ENCODE assay signal across 8 cellular contexts in genomic region chr1:56578664-56578962, GRCh38. TPM values are rescaled to one million over a fixed set of nuclear protein-coding genes. Genes with fewer than 3 reads are reported as not detected.
DNase-seq lines count a peak whose midpoint lies in the region; ATAC-seq and TF ChIP-seq lines count a peak whose summit lies in the region.

No MANE protein-coding gene starts in this region.

- no peak for TF ChIP-seq RAD21 in neural cell (conservative IDR thresholded peaks at IDR 0.05)

- no peak for TF ChIP-seq CTCF in GM12875 (IDR thresholded peaks at IDR 0.05; ENCODE audit: borderline replicate concordance, insufficient read depth, low read depth, low read length)
- no peak for TF ChIP-seq CTCF in OCI-LY7 (conservative IDR thresholded peaks at IDR 0.05; ENCODE audit: low read length)
- TF ChIP-seq CTCF in neural cell (IDR thresholded peaks at IDR 0.05; ENCODE audit: poor library complexity, severe bottlenecking), result no peak

- peak overlapping the region; percentile 73 for H3K4me2 ChIP-seq in OCI-LY7 (ENCODE audit: low read length)
- peak overlapping the region; percentile 56 for H3K4me2 ChIP-seq in neural cell (ENCODE audit: low read length)

- no peaks in the 10 kb centered on the region for H3K36me3 ChIP-seq in OCI-LY7 (ENCODE audit: insufficient read depth, low read length)
- no peaks in the 10 kb centered on the region for H3K36me3 ChIP-seq in esophagus (ENCODE audit: control insufficient read depth in 2 of 2, insufficient read depth in 2 of 2, low read length in 1 of 2)
- H3K36me3 ChIP-seq in neural cell (ENCODE audit: insufficient read depth, low read length), result no peaks in the 10 kb centered on the region

- H3K27me3 ChIP-seq in esophagus (ENCODE audit: control insufficient read depth in 1 of 2, insufficient read depth in 2 of 2, low read length in 2 of 2), result no peaks in the 10 kb centered on the region
- no peaks in the 10 kb centered on the region for H3K27me3 ChIP-seq in neural cell (ENCODE audit: insufficient read depth, low read depth, low read length)

- H3K4me3 ChIP-seq in GM12875 (ENCODE audit: low read depth, low read length) (peak overlapping the region; percentile 17), OCI-LY7 (ENCODE audit: low read depth, low read length, poor library complexity, severe bottlenecking) (peak overlapping the region; percentile 83), esophagus (ENCODE audit: low read depth in 1 of 2, low read length in 2 of 2) (peak overlapping the region; percentile 67 to 78), neural cell (ENCODE audit: low read length) (peak overlapping the region; percentile 87)

- no peak for TF ChIP-seq EP300 in neural cell (conservative IDR thresholded peaks at IDR 0.05; ENCODE audit: poor library complexity, severe bottlenecking)

- BruUV-seq in OCI-LY7 (replicated peaks; lab: Mats Ljungman, UMichigan), result no TSS peak

- intact Hi-C loops in OCI-LY7 (cut with micrococcal nuclease; ENCODE audit: unreplicated experiment), result loop anchor here (2.0 kb wide), 1 partner anchor 106 kb away; no protein-coding TSS in a partner anchor

- no peaks in the 10 kb centered on the region for H3K79me2 ChIP-seq in OCI-LY7 (ENCODE audit: insufficient read depth, low read depth, low read length)
- peaks cover 39% of the 10 kb centered on the region for H3K79me2 ChIP-seq in neural cell (replicated peaks; ENCODE audit: insufficient read depth, low read length)

- ATAC-seq in GM18907 (IDR thresholded peaks at IDR 0.05; ENCODE audit: unreplicated experiment), result no peak

- H3K9ac ChIP-seq in neural cell (ENCODE audit: low read length), result peak overlapping the region; percentile 56

- no peaks in the 10 kb centered on the region for H3F3A ChIP-seq in neural cell (ENCODE audit: insufficient read depth, low read length, poor library complexity, severe bottlenecking)

- WGBS in esophagus, 2 donors, result 1% methylated on average over 33 of the region's 33 CpGs

- H2AFZ ChIP-seq in OCI-LY7 (ENCODE audit: low read length) (peak overlapping the region; percentile 70), neural cell (ENCODE audit: low read depth, low read length) (no peak overlapping the region)

- DNase-seq in OCI-LY7 (ENCODE audit: low spot score) (no peak), middle frontal gyrus (ENCODE audit: extremely low spot score, low spot score) (no peak), NCI-H2029 (lab: John Stamatoyannopoulos, UW) (no peak), DMS 273 (lab: John Stamatoyannopoulos, UW; ENCODE audit: unreplicated experiment) (no peak)

- peak overlapping the region; percentile 22 for H3K27ac ChIP-seq in OCI-LY7 (ENCODE audit: low read depth, low read length, poor library complexity, severe bottlenecking)
- H3K27ac ChIP-seq in esophagus (ENCODE audit: low read depth in 2 of 2, low read length in 1 of 2), result peak overlapping the region; percentile 78 to 92
- H3K27ac ChIP-seq in neural cell (ENCODE audit: low read length), result no peak overlapping the region

- H3K9me3 ChIP-seq in OCI-LY7 (ENCODE audit: low read length), result no peaks in the 10 kb centered on the region
- no peaks in the 10 kb centered on the region for H3K9me3 ChIP-seq in esophagus (ENCODE audit: control insufficient read depth in 2 of 2, insufficient read depth in 1 of 2, low read depth in 1 of 2, low read length in 1 of 2)
- no peaks in the 10 kb centered on the region for H3K9me3 ChIP-seq in neural cell (ENCODE audit: low read length)

- CTCF ChIA-PET in OCI-LY7 (lab: Charles Lee; ENCODE audit: unreplicated experiment), result no interaction called here

- H3K4me1 ChIP-seq in OCI-LY7 (ENCODE audit: insufficient read depth, low read length, poor library complexity, severe bottlenecking) (peaks cover 53% of the 10 kb centered on the region), esophagus (ENCODE audit: control insufficient read depth in 2 of 2, insufficient read depth in 2 of 2, low read length in 1 of 2) (no peaks in the 10 kb centered on the region)

- POLR2A ChIA-PET in OCI-LY7 (lab: Charles Lee), result interaction anchor here (0.7 to 1.3 kb wide), 2 partner anchors 17 to 142 kb away, joined by 3 read pairs; no protein-coding TSS in a partner anchor

- H3K9me2 ChIP-seq in OCI-LY7 (ENCODE audit: insufficient read depth, low read length), result no peaks in the 10 kb centered on the region
- no peaks in the 10 kb centered on the region for H3K9me2 ChIP-seq in neural cell (ENCODE audit: insufficient read depth, low read length)

- H4K20me1 ChIP-seq in OCI-LY7 (ENCODE audit: insufficient read depth, low read length) (no peaks in the 10 kb centered on the region), neural cell (ENCODE audit: insufficient read depth) (no peaks in the 10 kb centered on the region)

TF ChIP-seq in neural cell, 6 proteins besides CTCF, POLR2A, EP300 and RAD21:
- TF ChIP-seq MXI1 (conservative IDR thresholded peaks at IDR 0.05; ENCODE audit: poor library complexity, severe bottlenecking) (peak; percentile 27), SMC3 (conservative IDR thresholded peaks at IDR 0.05; ENCODE audit: poor library complexity) (no peak)

RNA-seq across cellular contexts. Expression of gene PLPP3, which starts 0.8 kb away (rescaled TPM):
- 0.92 and 1.4 TPM in 2 replicates for total RNA-seq in OCI-LY7 (2014; rRNA removed; shearing (Covaris generic))
- total RNA-seq in OCI-LY7 (2022), result 1.7 and 2.4 TPM in 2 replicates
- polyA plus RNA-seq in esophagus (10 to 100 TPM in 1 of 2 donors, 1 to 10 TPM in 1; 2.7 to 12.4 TPM), neural cell (1.9 and 2.1 TPM in 2 replicates)
- 4.4 and 5.1 TPM in 2 replicates for polyA minus RNA-seq in neural cell

Comparison
In these comparisons a context has a peak if more than half of its experiments do, and no peak if none do; other contexts are left out.
1. H3K4me3 ChIP-seq: peak in every context shown above with its lines; median percentile 87 in neural cell; 83 in OCI-LY7; 72 in esophagus; 17 in GM12875.